In genomic region chr12:106342397-106343212, GRCh38 we compare ENCODE assay signal across 9 cellular contexts. TPM values are rescaled to one million over a fixed set of nuclear protein-coding genes. Genes with fewer than 3 reads are reported as not detected.
DNase-seq lines count a peak whose midpoint lies in the region; ATAC-seq and TF ChIP-seq lines count a peak whose summit lies in the region.
"Had no signal": no experiment of that assay in that cellular context is flagged by ENCODE, and none has a peak within 500 bp of the region (broad histone marks: within the 10 kb centered on the region; RNA-seq: fewer than 3 reads in every experiment).

No MANE protein-coding gene starts in this region.

- H3K27ac Mint-ChIP-seq in progenitor cell of endocrine pancreas: peak overlapping the region; percentile 70
- peak overlapping the region in 4 of 10 donors; percentile 15 to 88 (median 77) for H3K27ac Mint-ChIP-seq in naive thymus-derived CD8-positive, alpha-beta T cell
- H3K27ac Mint-ChIP-seq in activated naive CD8-positive, alpha-beta T cell treated with anti-CD3 and anti-CD28 coated beads, Interleukin-2, amount 50 U/mL, for 24 hours: no peak overlapping the region
- H3K27ac Mint-ChIP-seq: activated T-helper 2 cell treated with anti-CD3 and anti-CD28 coated beads, Interferon-gamma antibody, Interleukin-2, Interleukin-4, amounts not matched to agents 10 μg/mL and 5 μg/mL and 100 μg/mL, durations not matched to agents 14 hours and 24 hours and 36 hours had no signal

- H3K4me3 Mint-ChIP-seq in progenitor cell of endocrine pancreas (ENCODE audit: low read depth): no peak overlapping the region
- H3K4me3 Mint-ChIP-seq in naive thymus-derived CD8-positive, alpha-beta T cell: no peak overlapping the region
- no peak overlapping the region for H3K4me3 Mint-ChIP-seq in activated naive CD8-positive, alpha-beta T cell treated with anti-CD3 and anti-CD28 coated beads, Interleukin-2, amount 50 U/mL, for 24 hours

- H3K4me1 Mint-ChIP-seq in progenitor cell of endocrine pancreas (ENCODE audit: low read depth): peaks cover 34% of the 10 kb centered on the region
- H3K4me1 Mint-ChIP-seq in naive thymus-derived CD8-positive, alpha-beta T cell: peaks cover 0 to 23% (median 11%) of the 10 kb centered on the region in 4 donors
- no peaks in the 10 kb centered on the region for H3K4me1 Mint-ChIP-seq in activated naive CD8-positive, alpha-beta T cell treated with anti-CD3 and anti-CD28 coated beads, Interleukin-2, amount 50 U/mL, for 24 hours

- no peaks in the 10 kb centered on the region for H3K9me3 Mint-ChIP-seq in progenitor cell of endocrine pancreas (ENCODE audit: low read depth)
- no peaks in the 10 kb centered on the region for H3K9me3 Mint-ChIP-seq in naive thymus-derived CD8-positive, alpha-beta T cell
- no peaks in the 10 kb centered on the region for H3K9me3 Mint-ChIP-seq in activated naive CD8-positive, alpha-beta T cell treated with anti-CD3 and anti-CD28 coated beads, Interleukin-2, amount 50 U/mL, for 24 hours
- H3K9me3 Mint-ChIP-seq: activated T-helper 2 cell treated with anti-CD3 and anti-CD28 coated beads, Interferon-gamma antibody, Interleukin-2, Interleukin-4, amounts not matched to agents 10 μg/mL and 5 μg/mL and 100 μg/mL, durations not matched to agents 14 hours and 24 hours and 36 hours had no signal

- DNase-seq in COLO829 (ENCODE audit: low spot score) (peak; percentile 17), Right ventricle myocardium superior (peak; percentile 91), progenitor cell of endocrine pancreas (ENCODE audit: low spot score, unreplicated experiment) (no peak), GF-D8 (lab: John Stamatoyannopoulos, UW) (no peak)
- no peak for DNase-seq in naive thymus-derived CD8-positive, alpha-beta T cell
- DNase-seq in activated naive CD8-positive, alpha-beta T cell treated with anti-CD3 and anti-CD28 coated beads, Interleukin-2, amount 50 U/mL, for 24 hours: no peak

- TF ChIP-seq CTCF in progenitor cell of endocrine pancreas (IDR thresholded peaks at IDR 0.05; ENCODE audit: unreplicated experiment): no peak

- H3K27me3 Mint-ChIP-seq in progenitor cell of endocrine pancreas: no peaks in the 10 kb centered on the region
- no peaks in the 10 kb centered on the region for H3K27me3 Mint-ChIP-seq in naive thymus-derived CD8-positive, alpha-beta T cell
- H3K27me3 Mint-ChIP-seq in activated naive CD8-positive, alpha-beta T cell treated with anti-CD3 and anti-CD28 coated beads, Interleukin-2, amount 50 U/mL, for 24 hours: no peaks in the 10 kb centered on the region

- POLR2A ChIA-PET in naive thymus-derived CD8-positive, alpha-beta T cell (lab: Charles Lee): no interaction called here

- ATAC-seq in SK-N-SH treated with all-trans-retinoic acid at 6 μM for 48 hours (peak; percentile 88), Right ventricle myocardium superior (ENCODE audit: poor library complexity) (peak; percentile 90), HG03565 (IDR thresholded peaks at IDR 0.05; ENCODE audit: unreplicated experiment) (no peak)
- no peak for ATAC-seq in naive thymus-derived CD8-positive, alpha-beta T cell
- ATAC-seq in activated naive CD8-positive, alpha-beta T cell treated with anti-CD3 and anti-CD28 coated beads, Interleukin-2, amount 50 U/mL, for 24 hours: no peak

- intact Hi-C loops in Right ventricle myocardium superior (cut with DNase I): loop anchor here (5.0 kb wide), 1 partner anchor 40 kb away; the partner anchor contains the start of gene TCP11L2

- H3K36me3 Mint-ChIP-seq in progenitor cell of endocrine pancreas (ENCODE audit: insufficient read depth): peaks cover 3% of the 10 kb centered on the region
- peaks cover 7 to 91% (median 26%) of the 10 kb centered on the region in 3 donors for H3K36me3 Mint-ChIP-seq in naive thymus-derived CD8-positive, alpha-beta T cell
- H3K36me3 Mint-ChIP-seq in activated naive CD8-positive, alpha-beta T cell treated with anti-CD3 and anti-CD28 coated beads, Interleukin-2, amount 50 U/mL, for 24 hours (ENCODE audit: low read depth): peaks cover 9% of the 10 kb centered on the region

TF ChIP-seq in SK-N-SH treated with all-trans-retinoic acid at 6 μM for 48 hours, 23 proteins besides CTCF, POLR2A, EP300 and RAD21 (continues in another document):
- TF ChIP-seq TCF4 (CRISPR knock-in tag; IDR thresholded peaks at IDR 0.05; ENCODE audit: borderline replicate concordance): no peak
- no peak for TF ChIP-seq ZNF70 (CRISPR knock-in tag; IDR thresholded peaks at IDR 0.05)
- TF ChIP-seq ESRRG (CRISPR knock-in tag; IDR thresholded peaks at IDR 0.05): no peak
- TF ChIP-seq OSR1 (CRISPR knock-in tag; IDR thresholded peaks at IDR 0.05): no peak
- no peak for TF ChIP-seq BACH2 (CRISPR knock-in tag; IDR thresholded peaks at IDR 0.05; ENCODE audit: borderline replicate concordance)
- no peak for TF ChIP-seq CSDC2 (CRISPR knock-in tag; IDR thresholded peaks at IDR 0.05)
- TF ChIP-seq, protein P1, sequence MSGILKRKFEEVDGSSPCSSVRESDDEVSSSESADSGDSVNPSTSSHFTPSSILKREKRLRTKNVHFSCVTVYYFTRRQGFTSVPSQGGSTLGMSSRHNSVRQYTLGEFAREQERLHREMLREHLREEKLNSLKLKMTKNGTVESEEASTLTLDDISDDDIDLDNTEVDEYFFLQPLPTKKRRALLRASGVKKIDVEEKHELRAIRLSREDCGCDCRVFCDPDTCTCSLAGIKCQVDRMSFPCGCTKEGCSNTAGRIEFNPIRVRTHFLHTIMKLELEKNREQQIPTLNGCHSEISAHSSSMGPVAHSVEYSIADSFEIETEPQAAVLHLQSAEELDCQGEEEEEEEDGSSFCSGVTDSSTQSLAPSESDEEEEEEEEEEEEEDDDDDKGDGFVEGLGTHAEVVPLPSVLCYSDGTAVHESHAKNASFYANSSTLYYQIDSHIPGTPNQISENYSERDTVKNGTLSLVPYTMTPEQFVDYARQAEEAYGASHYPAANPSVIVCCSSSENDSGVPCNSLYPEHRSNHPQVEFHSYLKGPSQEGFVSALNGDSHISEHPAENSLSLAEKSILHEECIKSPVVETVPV (CRISPR knock-in tag; IDR thresholded peaks at IDR 0.05): no peak
- no peak for TF ChIP-seq GLIS3 (CRISPR knock-in tag; IDR thresholded peaks at IDR 0.05)
- no peak for TF ChIP-seq ISL1 (CRISPR knock-in tag; IDR thresholded peaks at IDR 0.05)
- no peak for TF ChIP-seq ARNTL (CRISPR knock-in tag; IDR thresholded peaks at IDR 0.05; ENCODE audit: borderline replicate concordance, low read depth)
- TF ChIP-seq PPARA (CRISPR knock-in tag; IDR thresholded peaks at IDR 0.05; ENCODE audit: borderline replicate concordance): no peak
- no peak for TF ChIP-seq TSHZ2 (CRISPR knock-in tag; IDR thresholded peaks at IDR 0.05)
- no peak for TF ChIP-seq ZFP3 (CRISPR knock-in tag; IDR thresholded peaks at IDR 0.05)
- TF ChIP-seq ZNF8 (CRISPR knock-in tag; IDR thresholded peaks at IDR 0.05): no peak
- no peak for TF ChIP-seq ZC3H10 (CRISPR knock-in tag; IDR thresholded peaks at IDR 0.05)
- TF ChIP-seq, protein P2, sequence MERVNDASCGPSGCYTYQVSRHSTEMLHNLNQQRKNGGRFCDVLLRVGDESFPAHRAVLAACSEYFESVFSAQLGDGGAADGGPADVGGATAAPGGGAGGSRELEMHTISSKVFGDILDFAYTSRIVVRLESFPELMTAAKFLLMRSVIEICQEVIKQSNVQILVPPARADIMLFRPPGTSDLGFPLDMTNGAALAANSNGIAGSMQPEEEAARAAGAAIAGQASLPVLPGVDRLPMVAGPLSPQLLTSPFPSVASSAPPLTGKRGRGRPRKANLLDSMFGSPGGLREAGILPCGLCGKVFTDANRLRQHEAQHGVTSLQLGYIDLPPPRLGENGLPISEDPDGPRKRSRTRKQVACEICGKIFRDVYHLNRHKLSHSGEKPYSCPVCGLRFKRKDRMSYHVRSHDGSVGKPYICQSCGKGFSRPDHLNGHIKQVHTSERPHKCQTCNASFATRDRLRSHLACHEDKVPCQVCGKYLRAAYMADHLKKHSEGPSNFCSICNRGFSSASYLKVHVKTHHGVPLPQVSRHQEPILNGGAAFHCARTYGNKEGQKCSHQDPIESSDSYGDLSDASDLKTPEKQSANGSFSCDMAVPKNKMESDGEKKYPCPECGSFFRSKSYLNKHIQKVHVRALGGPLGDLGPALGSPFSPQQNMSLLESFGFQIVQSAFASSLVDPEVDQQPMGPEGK (CRISPR knock-in tag; IDR thresholded peaks at IDR 0.05; ENCODE audit: borderline replicate concordance): no peak

RNA-seq across cellular contexts. Expression of gene POLR3B, which starts 14.9 kb away (rescaled TPM):
- total RNA-seq in Right ventricle myocardium superior: 7.1 TPM
- 11.8 and 12.3 TPM in 2 replicates for total RNA-seq in progenitor cell of endocrine pancreas
- total RNA-seq in naive thymus-derived CD8-positive, alpha-beta T cell: 1 to 10 TPM; 8.1 to 9.1 TPM
- polyA plus RNA-seq in naive thymus-derived CD8-positive, alpha-beta T cell: 1 to 10 TPM; 3.1 to 6.2 (median 4.2) TPM

RNA-seq across cellular contexts. Expression of gene TCP11L2, which starts 40.1 kb away (rescaled TPM):
- total RNA-seq in Right ventricle myocardium superior (122 TPM), progenitor cell of endocrine pancreas (14.8 and 16.1 TPM in 2 replicates)
- 100 to 1,000 TPM; 203 to 211 TPM for total RNA-seq in naive thymus-derived CD8-positive, alpha-beta T cell
- 10 to 100 TPM; 30.6 to 45.4 (median 34.7) TPM for polyA plus RNA-seq in naive thymus-derived CD8-positive, alpha-beta T cell

Comparison
In these comparisons a context has a peak if more than half of its experiments do, and no peak if none do; other contexts are left out.
1. DNase-seq: peak in COLO829 (single experiment) and Right ventricle myocardium superior (single experiment); none in progenitor cell of endocrine pancreas (single experiment), GF-D8 (single experiment), naive thymus-derived CD8-positive, alpha-beta T cell (0 of 10) and activated naive CD8-positive, alpha-beta T cell treated with anti-CD3 and anti-CD28 coated beads, Interleukin-2, amount 50 U/mL, for 24 hours (single experiment).
2. ATAC-seq: peak in SK-N-SH treated with all-trans-retinoic acid at 6 μM for 48 hours (single experiment) and Right ventricle myocardium superior (single experiment); none in naive thymus-derived CD8-positive, alpha-beta T cell (0 of 2), HG03565 (single experiment) and activated naive CD8-positive, alpha-beta T cell treated with anti-CD3 and anti-CD28 coated beads, Interleukin-2, amount 50 U/mL, for 24 hours (single experiment).